ENCODE assay signal across 23 cellular contexts in genomic region chr4:140256941-140257340, GRCh38.
A peak's percentile ranks its signal among the peaks of the same experiment; 100 is the strongest.
DNase-seq lines count a peak whose midpoint lies in the region; ATAC-seq, FAIRE-seq and TF ChIP-seq lines count a peak whose summit lies in the region.
"Had no signal": no experiment of that assay in that cellular context is flagged by ENCODE, and none has a peak within 500 bp of the region (broad histone marks: within the 10 kb centered on the region; RNA-seq: fewer than 3 reads in every experiment).

No MANE protein-coding gene starts in this region.

- H2AK5ac ChIP-seq in IMR-90 (ENCODE audit: low read depth, low read length) (peak overlapping the region; percentile 86), neuronal stem cell (ENCODE audit: low read depth, low read length) (no peak overlapping the region)

- H3K14ac ChIP-seq in IMR-90 (replicated peaks; ENCODE audit: low read depth, low read length) (peak overlapping the region; percentile 81; the same call in 1 of the 2 replicates), neuronal stem cell (ENCODE audit: low read length) (no peak overlapping the region)

- H3K27me3 ChIP-seq in ACC112 (ENCODE audit: insufficient read depth, low read length) (no peaks in the 10 kb centered on the region), IMR-90 (ENCODE audit: control insufficient read depth, insufficient read depth, low read length) (no peaks in the 10 kb centered on the region), neuronal stem cell (ENCODE audit: control insufficient read depth in 3 of 3, insufficient read depth in 3 of 3, low read depth in 1 of 3, low read length in 3 of 3) (peaks cover 0 to 4% (median 0%) of the 10 kb centered on the region in 3 experiments)
- H3K27me3 ChIP-seq: vagina had no signal

- TF ChIP-seq POLR2A in IMR-90 (IDR thresholded peaks at IDR 0.05; ENCODE audit: low read depth, low read length): no peak

- no peaks in the 10 kb centered on the region for H3K36me3 Mint-ChIP-seq in MCF 10A (ENCODE audit: insufficient read depth, unreplicated experiment)
- H3K36me3 Mint-ChIP-seq: activated naive CD4-positive, alpha-beta T cell treated with anti-CD3 and anti-CD28 coated beads, Interleukin-2, amount 10 ng/mL, durations not matched to agents 7 days and 5 days; immature natural killer cell; natural killer cell had no signal

- no peak for ATAC-seq in IMR-90 (ENCODE audit: low read depth)
- ATAC-seq in mucosa of descending colon: no peak
- ATAC-seq: lower lobe of right lung; natural killer cell; stimulated activated naive CD8-positive, alpha-beta T cell treated with anti-CD3 and anti-CD28 coated beads, Interleukin-15, Interleukin-2, amounts not matched to agents 100 U/mL and 50 U/mL, for 24 hours had no signal

- no peaks in the 10 kb centered on the region for H3K9me3 Mint-ChIP-seq in MCF 10A (ENCODE audit: unreplicated experiment)
- H3K9me3 Mint-ChIP-seq: activated naive CD4-positive, alpha-beta T cell treated with anti-CD3 and anti-CD28 coated beads, Interleukin-2, amount 10 ng/mL, durations not matched to agents 7 days and 5 days; CD4-positive, alpha-beta T cell; immature natural killer cell; natural killer cell had no signal

- POLR2A ChIA-PET in IMR-90 (lab: Charles Lee; ENCODE audit: unreplicated experiment): no interaction called here
- POLR2A ChIA-PET in MCF 10A (lab: Yijun Ruan, JAX): interaction anchor here (0.5 kb wide), 1 partner anchor 162 kb away, joined by 3 read pairs; no protein-coding TSS in a partner anchor

- H2BK5ac ChIP-seq in IMR-90 (ENCODE audit: low read depth, low read length, poor library complexity, severe bottlenecking) (peak overlapping the region; percentile 90), neuronal stem cell (ENCODE audit: low read length) (no peak overlapping the region)

- H3K79me1 ChIP-seq in IMR-90 (ENCODE audit: low read depth in 1 of 2, low read length in 2 of 2) (0 out of 4 replicates have a peak, but pooled peaks cover 0 to 4% of the 10 kb centered on the region in 2 experiments), neuronal stem cell (ENCODE audit: low read depth, low read length) (no peaks in the 10 kb centered on the region)

- H3K79me2 ChIP-seq in ACC112 (ENCODE audit: control insufficient read depth, insufficient read depth, low read length, unreplicated experiment): no peaks in the 10 kb centered on the region

- H2BK120ac ChIP-seq in IMR-90 (ENCODE audit: low read depth, low read length): peak overlapping the region; percentile 94
- no peak overlapping the region for H2BK120ac ChIP-seq in neuronal stem cell (ENCODE audit: low read depth, low read length)

- H2AFZ ChIP-seq in ACC112 (ENCODE audit: low read length, unreplicated experiment): no peak overlapping the region
- no peak overlapping the region for H2AFZ ChIP-seq in IMR-90 (replicated peaks; ENCODE audit: low read length, poor library complexity)
- peak overlapping the region; percentile 50 for H2AFZ ChIP-seq in neuronal stem cell (ENCODE audit: low read length)

- whole genome bisulfite sequencing in IMR-90 (ENCODE audit: extremely low coverage in 2 of 2, insufficient read length in 1 of 2), 2 experiments: no CpG with 5 or more reads among the region's 2 CpGs
- no CpG with 5 or more reads among the region's 2 CpGs for WGBS in neuronal stem cell (ENCODE audit: extremely low coverage in 2 of 2, insufficient read length in 2 of 2, insufficient replicate concordance in 1 of 2), 2 donors

- H3K23ac ChIP-seq in IMR-90 (ENCODE audit: low read depth, low read length) (peak overlapping the region; percentile 39; the same call in 1 of the 2 replicates), neuronal stem cell (ENCODE audit: low read depth, low read length, poor library complexity) (no peak overlapping the region)

- peak overlapping the region; percentile 17; the same call in 1 of the 2 replicates for H3K4me3 ChIP-seq in ACC112 (ENCODE audit: low read depth, low read length)
- H3K4me3 ChIP-seq in IMR-90 (ENCODE audit: insufficient read depth, low read depth, low read length): no peak overlapping the region
- no peak overlapping the region for H3K4me3 ChIP-seq in choroid plexus epithelial cell (ENCODE audit: low read depth, low read length)
- no peak overlapping the region for H3K4me3 ChIP-seq in neuronal stem cell (ENCODE audit: low read length in 2 of 2)
- no peak overlapping the region for H3K4me3 ChIP-seq in mucosa of descending colon
- no peak overlapping the region for H3K4me3 ChIP-seq in kidney (ENCODE audit: low read length in 2 of 2)
- H3K4me3 ChIP-seq: coronary artery, lower lobe of right lung, prostate gland, SK-N-MC, vagina had no signal

- H2BK20ac ChIP-seq in IMR-90 (ENCODE audit: low read depth, low read length): peak overlapping the region; percentile 93

- H4K91ac ChIP-seq in IMR-90 (ENCODE audit: insufficient read depth, low read depth, low read length) (peak overlapping the region; percentile 83), neuronal stem cell (ENCODE audit: low read depth, low read length, poor library complexity) (no peak overlapping the region)

- H3K56ac ChIP-seq in IMR-90 (ENCODE audit: extremely low read depth, insufficient read depth, low read length): peak overlapping the region; percentile 31; the same call in 1 of the 2 replicates

- H3K9ac ChIP-seq in IMR-90 (ENCODE audit: low read depth, low read length): 0 out of 2 replicates have a peak overlapping the region, but pooled peaks have one; percentile 12
- no peak overlapping the region for H3K9ac ChIP-seq in neuronal stem cell (ENCODE audit: low read depth, low read length, poor library complexity)
- H3K9ac ChIP-seq in kidney (ENCODE audit: low read length in 2 of 2): no peak overlapping the region

- H3K27ac ChIP-seq in ACC112 (ENCODE audit: low read depth, low read length) (peak overlapping the region; percentile 79), IMR-90 (ENCODE audit: insufficient read depth, low read length) (peak overlapping the region; percentile 48; the same call in 1 of the 2 replicates), neuronal stem cell (replicated peaks; ENCODE audit: low read length) (no peak overlapping the region), kidney (ENCODE audit: low read depth in 2 of 2, low read length in 2 of 2) (no peak overlapping the region)
- H3K27ac ChIP-seq: coronary artery, lower lobe of right lung, prostate gland, SK-N-MC had no signal

- in situ Hi-C loops in IMR-90 (cut with MboI; ENCODE audit: low sequenced_read_pairs): loop anchor here (5.0 to 10.0 kb wide), 2 partner anchors 245 to 522 kb away; no protein-coding TSS in a partner anchor
- in situ Hi-C loops in ACHN (cut with HindIII; ENCODE audit: low pct_ligation_motif_present, low pct_unique_long_range_greater_than_20kb, low sequenced_read_pairs): no loop called here

- H3K4me1 ChIP-seq in ACC112 (ENCODE audit: control insufficient read depth, insufficient read depth, low read length, unreplicated experiment) (peaks cover 59% of the 10 kb centered on the region), IMR-90 (ENCODE audit: control insufficient read depth, insufficient read depth, low read length) (peaks cover 24% of the 10 kb centered on the region), neuronal stem cell (ENCODE audit: control insufficient read depth in 2 of 2, insufficient read depth in 1 of 2, low read depth in 1 of 2, low read length in 2 of 2) (peaks cover 11 to 13% of the 10 kb centered on the region in 2 donors), mucosa of descending colon (ENCODE audit: low read depth) (peaks cover 3% of the 10 kb centered on the region), kidney (ENCODE audit: control insufficient read depth in 1 of 2, insufficient read depth in 1 of 2, low read depth in 1 of 2, low read length in 2 of 2) (peaks cover 0 to 3% of the 10 kb centered on the region in 2 donors)

- CTCF ChIA-PET in IMR-90 (lab: Yijun Ruan, JAX): interaction anchor here (0.5 to 1.2 kb wide), 3 partner anchors 69 to 650 kb away, joined by 3 to 4 read pairs (median 3); no protein-coding TSS in a partner anchor
- CTCF ChIA-PET in MCF 10A (lab: Yijun Ruan, JAX): interaction anchor here (1.0 to 1.5 kb wide), 3 partner anchors 70 to 600 kb away, joined by 4 to 5 read pairs (median 5); no protein-coding TSS in a partner anchor

- H3K18ac ChIP-seq in IMR-90 (ENCODE audit: low read depth, low read length): peak overlapping the region; percentile 81
- no peak overlapping the region for H3K18ac ChIP-seq in neuronal stem cell (ENCODE audit: low read length)

- no peak for FAIRE-seq in kidney (lab: Jason Lieb, UNC)
- FAIRE-seq: GM19239 had no signal

- H3K36me3 ChIP-seq in ACC112 (ENCODE audit: insufficient read depth, low read length) (no peaks in the 10 kb centered on the region), IMR-90 (ENCODE audit: control insufficient read depth, insufficient read depth, low read length) (no peaks in the 10 kb centered on the region), neuronal stem cell (replicated peaks in 1 of 2; ENCODE audit: control insufficient read depth in 2 of 2, insufficient read depth in 2 of 2, low read length in 2 of 2) (no peaks in the 10 kb centered on the region), mucosa of descending colon (ENCODE audit: low read depth) (no peaks in the 10 kb centered on the region), kidney (ENCODE audit: control insufficient read depth in 1 of 2, insufficient read depth in 2 of 2, low read length in 2 of 2) (no peaks in the 10 kb centered on the region)
- H3K36me3 ChIP-seq: lower lobe of right lung, prostate gland, vagina had no signal

- H3K27me3 Mint-ChIP-seq in MCF 10A (ENCODE audit: insufficient read depth, unreplicated experiment): no peaks in the 10 kb centered on the region

- H4K8ac ChIP-seq in IMR-90 (ENCODE audit: low read depth in 2 of 2, low read length in 2 of 2): peak overlapping the region; percentile 47 to 91; a peak in 3 of 4 replicates
- no peak overlapping the region for H4K8ac ChIP-seq in neuronal stem cell (ENCODE audit: low read depth, low read length)

- DNase-seq in IMR-90 (peak; percentile 55), choroid plexus epithelial cell (ENCODE audit: low read depth) (peak; percentile 36), neuronal stem cell (ENCODE audit: low spot score) (no peak), MCF 10A (ENCODE audit: unreplicated experiment) (no peak), ACHN (no peak), mucosa of descending colon (no peak), kidney (no peak)
- DNase-seq: activated CD4-positive, alpha-beta T cell treated with anti-CD3 and anti-CD28 coated beads for 4 hours; activated naive CD4-positive, alpha-beta T cell treated with anti-CD3 and anti-CD28 coated beads, Interleukin-2, amount 10 ng/mL, durations not matched to agents 7 days and 5 days; CD4-positive, alpha-beta T cell; DND-41; immature natural killer cell; lower lobe of right lung; natural killer cell; NCI-H1930; NCI-H526 treated with DMSO at 0.1 percent for 48 hours; stimulated activated naive CD8-positive, alpha-beta T cell treated with anti-CD3 and anti-CD28 coated beads, Interleukin-15, Interleukin-2, amounts not matched to agents 100 U/mL and 50 U/mL, for 24 hours had no signal

- dilution Hi-C loops in IMR-90 (cut with HindIII; ENCODE audit: low sequenced_read_pairs, unreplicated experiment): no loop called here

- peaks cover 17% of the 10 kb centered on the region for H3K9me1 ChIP-seq in IMR-90 (ENCODE audit: insufficient read depth, low read length)

- H2BK15ac ChIP-seq in IMR-90 (ENCODE audit: low read depth, low read length): peak overlapping the region; percentile 88
- H2BK15ac ChIP-seq in neuronal stem cell (ENCODE audit: low read length): no peak overlapping the region

- no peak overlapping the region for H2BK12ac ChIP-seq in neuronal stem cell (ENCODE audit: low read length)

- H4K20me1 ChIP-seq in IMR-90 (ENCODE audit: insufficient read depth, low read length): no peaks in the 10 kb centered on the region

- intact Hi-C loops in IMR-90 (cut with micrococcal nuclease): loop anchor here (10.0 kb wide), 1 partner anchor 352 kb away; no protein-coding TSS in a partner anchor
- intact Hi-C loops in MCF 10A (cut with micrococcal nuclease): loop anchor here (10.0 kb wide), 1 partner anchor 358 kb away; no protein-coding TSS in a partner anchor
- intact Hi-C loops in mucosa of descending colon (cut with DNase I, micrococcal nuclease): no loop called here
- intact Hi-C loops in kidney (cut with DNase I): loop anchor here (10.0 kb wide), 1 partner anchor 522 kb away; no protein-coding TSS in a partner anchor

- BruUV-seq in IMR-90 (replicated peaks; lab: Mats Ljungman, UMichigan) (no TSS peak), MCF 10A (replicated peaks; lab: Mats Ljungman, UMichigan) (no TSS peak)

- no peak overlapping the region for H3K4me3 Mint-ChIP-seq in MCF 10A (ENCODE audit: unreplicated experiment)
- H3K4me3 Mint-ChIP-seq: activated naive CD4-positive, alpha-beta T cell treated with anti-CD3 and anti-CD28 coated beads, Interleukin-2, amount 10 ng/mL, durations not matched to agents 7 days and 5 days; CD4-positive, alpha-beta T cell; immature natural killer cell; natural killer cell had no signal

- peak overlapping the region; percentile 51 for H2AK9ac ChIP-seq in IMR-90 (replicated peaks; ENCODE audit: low read depth, low read length, poor library complexity)

- H3K27ac Mint-ChIP-seq in MCF 10A (ENCODE audit: low read depth, unreplicated experiment): no peak overlapping the region
- H3K27ac Mint-ChIP-seq: activated naive CD4-positive, alpha-beta T cell treated with anti-CD3 and anti-CD28 coated beads, Interleukin-2, amount 10 ng/mL, durations not matched to agents 7 days and 5 days; CD4-positive, alpha-beta T cell; immature natural killer cell; natural killer cell had no signal

- H3K4me2 ChIP-seq in IMR-90 (ENCODE audit: low read depth, low read length) (peak overlapping the region; percentile 64; the same call in 1 of the 2 replicates), neuronal stem cell (ENCODE audit: insufficient read depth, low read length, poor library complexity, severe bottlenecking) (no peak overlapping the region)

- peaks cover 25% of the 10 kb centered on the region for H3K4me1 Mint-ChIP-seq in MCF 10A (ENCODE audit: insufficient read depth, unreplicated experiment)

- peak overlapping the region; percentile 91 for H3K4ac ChIP-seq in IMR-90 (ENCODE audit: low read depth, low read length)
- no peak overlapping the region for H3K4ac ChIP-seq in neuronal stem cell (ENCODE audit: low read length)

- no peak for TF ChIP-seq RAD21 in IMR-90 (IDR thresholded peaks at IDR 0.05; ENCODE audit: low read length)

- no peak for TF ChIP-seq CTCF in IMR-90 (conservative IDR thresholded peaks at IDR 0.05; ENCODE audit: low read depth, low read length)
- TF ChIP-seq CTCF in choroid plexus epithelial cell (conservative IDR thresholded peaks at IDR 0.05; ENCODE audit: low read depth, low read length): no peak
- no peak for TF ChIP-seq CTCF in MCF 10A (IDR thresholded peaks at IDR 0.05; ENCODE audit: unreplicated experiment)
- TF ChIP-seq CTCF in mucosa of descending colon (IDR thresholded peaks at IDR 0.05): no peak
- no peak for TF ChIP-seq CTCF in kidney (IDR thresholded peaks at IDR 0.05; ENCODE audit: borderline replicate concordance, extremely low read depth, insufficient read depth)

- peak overlapping the region; percentile 66; the same call in 1 of the 2 replicates for H4K5ac ChIP-seq in IMR-90 (ENCODE audit: low read depth, low read length)

- H3K9me3 ChIP-seq in IMR-90 (ENCODE audit: control insufficient read depth, insufficient read depth, low read length) (no peaks in the 10 kb centered on the region), neuronal stem cell (replicated peaks in 1 of 2; ENCODE audit: control insufficient read depth in 2 of 2, insufficient read depth in 1 of 2, low read depth in 1 of 2, low read length in 2 of 2) (no peaks in the 10 kb centered on the region), mucosa of descending colon (no peaks in the 10 kb centered on the region), kidney (ENCODE audit: control insufficient read depth in 1 of 2, low read length in 2 of 2) (no peaks in the 10 kb centered on the region)
- H3K9me3 ChIP-seq: lower lobe of right lung, prostate gland, vagina had no signal

Comparison
In these comparisons a context has a peak if more than half of its experiments do, and no peak if none do; other contexts are left out.
1. H3K27ac ChIP-seq: peak in ACC112 (single experiment) and IMR-90 (single experiment); none in neuronal stem cell (single experiment) and kidney (0 of 2).
2. DNase-seq: peak in IMR-90 (single experiment) and choroid plexus epithelial cell (single experiment); none in neuronal stem cell (single experiment), MCF 10A (single experiment), ACHN (single experiment), mucosa of descending colon (0 of 3) and kidney (single experiment).
3. intact Hi-C loops: an anchor here in IMR-90 (10.0 kb wide), MCF 10A (10.0 kb wide) and kidney (10.0 kb wide); none called in mucosa of descending colon.